In the genomic region with DNA sequence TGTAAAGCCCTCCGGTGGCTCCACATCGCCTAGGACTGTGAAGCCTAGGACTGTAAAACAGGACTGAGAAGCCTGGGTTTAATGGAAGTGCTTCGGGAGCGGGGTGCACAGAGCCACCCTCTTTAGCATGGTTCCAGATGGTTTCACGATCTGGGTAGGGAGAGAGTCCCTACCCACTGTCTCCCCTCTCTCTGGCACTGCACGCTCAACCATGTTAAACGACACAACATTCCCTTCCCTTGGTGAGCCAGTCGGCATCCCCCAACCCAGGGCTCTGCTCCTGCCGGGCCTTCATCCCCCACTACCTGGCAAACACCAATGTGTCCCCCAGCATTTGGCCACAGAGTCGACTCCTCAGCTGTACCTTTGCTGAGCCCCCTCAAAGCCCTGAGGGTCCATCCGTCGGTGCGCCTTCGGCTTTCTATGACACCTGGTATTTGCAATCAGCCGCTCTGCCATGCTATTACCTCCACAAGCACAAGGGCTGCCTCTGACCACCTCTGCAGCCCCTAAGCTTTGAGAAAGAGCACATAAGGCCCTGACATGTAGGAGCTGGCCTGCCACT, we compare ENCODE assay signal across 9 cellular contexts. TPM values are rescaled to one million over a fixed set of nuclear protein-coding genes. Genes with fewer than 3 reads are reported as not detected.
DNase-seq lines count a peak whose midpoint lies in the region; ATAC-seq and TF ChIP-seq lines count a peak whose summit lies in the region.
"Had no signal": no experiment of that assay in that cellular context is flagged by ENCODE, and none has a peak within 500 bp of the region (broad histone marks: within the 10 kb centered on the region; RNA-seq: fewer than 3 reads in every experiment).

No MANE protein-coding gene starts in this region.

- H3K27me3 ChIP-seq in GM06990 (replicated peaks; ENCODE audit: control insufficient read depth, insufficient read depth, low read length) (no peaks in the 10 kb centered on the region; the same call in 1 of the 2 replicates), gastroesophageal sphincter (no peaks in the 10 kb centered on the region), psoas muscle (ENCODE audit: insufficient read depth in 3 of 3, low read length in 2 of 3) (no peaks in the 10 kb centered on the region)

- TF ChIP-seq POLR2A in gastroesophageal sphincter (IDR thresholded peaks at IDR 0.05), result no peak

- no peak for DNase-seq in GM06990 (ENCODE audit: extremely low read depth, insufficient read length)
- DNase-seq in psoas muscle, result peak in 1 of 2 donors; percentile 44
- no peak for DNase-seq in effector CD8-positive, alpha-beta T cell (lab: John Stamatoyannopoulos, UW)
- no peak for DNase-seq in NCI-H2029 treated with DMSO at 0.1 percent for 48 hours (lab: John Stamatoyannopoulos, UW)
- DNase-seq in NCI-H2196 (lab: John Stamatoyannopoulos, UW; ENCODE audit: unreplicated experiment), result no peak
- DNase-seq in NCI-H1694 treated with DMSO at 0.1 percent for 48 hours (lab: John Stamatoyannopoulos, UW), result no peak
- DNase-seq: occipital lobe had no signal

- H3K36me3 ChIP-seq in GM06990 (ENCODE audit: control insufficient read depth, insufficient read depth, low read length) (peaks cover 20% of the 10 kb centered on the region), gastroesophageal sphincter (peaks cover 0 to 39% of the 10 kb centered on the region in 2 donors), psoas muscle (ENCODE audit: insufficient read depth in 1 of 2, low read depth in 1 of 2) (peaks cover 2 to 39% of the 10 kb centered on the region in 2 donors)

- TF ChIP-seq CTCF in GM06990 (IDR thresholded peaks at IDR 0.05; ENCODE audit: insufficient read depth, low read length, poor library complexity, severe bottlenecking), result no peak
- no peak for TF ChIP-seq CTCF in VCaP (conservative IDR thresholded peaks at IDR 0.05)
- no peak for TF ChIP-seq CTCF in gastroesophageal sphincter (IDR thresholded peaks at IDR 0.05)
- TF ChIP-seq CTCF in psoas muscle (IDR thresholded peaks at IDR 0.05), result no peak

- H3K4me3 ChIP-seq in GM06990 (replicated peaks; ENCODE audit: low read depth, low read length) (peak overlapping the region; percentile 92), gastroesophageal sphincter (peak overlapping the region; percentile 94 to 100), psoas muscle (peak overlapping the region; percentile 99)

- H3K9me3 ChIP-seq in gastroesophageal sphincter (no peaks in the 10 kb centered on the region), psoas muscle (no peaks in the 10 kb centered on the region)

- TF ChIP-seq EP300 in gastroesophageal sphincter (IDR thresholded peaks at IDR 0.05), result no peak

- intact Hi-C loops in psoas muscle (cut with DNase I), result loop anchor here in 1 of 2 donors (10.0 kb wide), 1 partner anchor 200 kb away; no protein-coding TSS in a partner anchor

- ATAC-seq in gastroesophageal sphincter (no peak), psoas muscle (no peak)

- whole genome bisulfite sequencing in gastroesophageal sphincter (ENCODE audit: low coverage in 1 of 2), 2 donors, result 71 to 82% methylated on average over 6 to 11 of the region's 15 CpGs
- 71 to 77% (median 72%) methylated on average over 15 of the region's 15 CpGs for WGBS in psoas muscle, 3 donors

- H3K4me1 ChIP-seq in gastroesophageal sphincter (peaks cover 2 to 27% (median 9%) of the 10 kb centered on the region in 3 donors), psoas muscle (peaks cover 12% of the 10 kb centered on the region)

- H3K27ac ChIP-seq in VCaP, result peak overlapping the region; percentile 70; the same call in 1 of the 2 replicates
- peak overlapping the region in 2 of 4 donors; percentile 84 to 90 for H3K27ac ChIP-seq in gastroesophageal sphincter
- H3K27ac ChIP-seq in psoas muscle, result peak overlapping the region; percentile 86

RNA-seq across cellular contexts. Expression of gene COPS9, which starts 1.1 kb away (rescaled TPM):
- total RNA-seq in gastroesophageal sphincter (100 to 1,000 TPM; 151 to 252 (median 169) TPM), psoas muscle (100 to 1,000 TPM; 136 to 214 (median 158) TPM)
- 100 to 1,000 TPM; 345 to 597 (median 427) TPM for polyA plus RNA-seq in psoas muscle

RNA-seq across cellular contexts. Expression of gene OTOS, which starts 5.4 kb away (rescaled TPM):
- total RNA-seq in gastroesophageal sphincter (not detected), psoas muscle (not detected)
- under 1 TPM in 1 of 3 donors, not detected in 2; 0.20 TPM for polyA plus RNA-seq in psoas muscle
